17 cellular contexts compared by ENCODE assay signal in genomic region chr2:24947758-24948157, GRCh38. TPM values are rescaled to one million over a fixed set of nuclear protein-coding genes. Genes with fewer than 3 reads are reported as not detected.
DNase-seq lines count a peak whose midpoint lies in the region; ATAC-seq and TF ChIP-seq lines count a peak whose summit lies in the region.
"Had no signal": no experiment of that assay in that cellular context is flagged by ENCODE, and none has a peak within 500 bp of the region (broad histone marks: within the 10 kb centered on the region; RNA-seq: fewer than 3 reads in every experiment).

No MANE protein-coding gene starts in this region.

- TF ChIP-seq CTCF in left ventricle myocardium inferior (IDR thresholded peaks at IDR 0.05; ENCODE audit: borderline replicate concordance) (no peak), heart right ventricle (IDR thresholded peaks at IDR 0.05) (no peak), WERI-Rb-1 (IDR thresholded peaks at IDR 0.05; ENCODE audit: low read depth, low read length) (no peak), dorsolateral prefrontal cortex (IDR thresholded peaks at IDR 0.05 in 54 of 56, conservative IDR thresholded peaks at IDR 0.05 in 2 of 56; ENCODE audit: low read depth in 1 of 56, partially characterized antibody in 56 of 56) (no peak)

- ATAC-seq in heart right ventricle: no peak
- no peak for ATAC-seq in stimulated activated effector memory CD8-positive, alpha-beta T cell treated with anti-CD3 and anti-CD28 coated beads, Interleukin-12 subunit alpha, Interleukin-12 subunit beta, amount 100 ng/mL, for 72 hours

- H3K9me3 ChIP-seq in left ventricle myocardium inferior (replicated peaks) (no peaks in the 10 kb centered on the region), heart right ventricle (no peaks in the 10 kb centered on the region), WERI-Rb-1 (ENCODE audit: severe bottlenecking) (no peaks in the 10 kb centered on the region)
- H3K9me3 ChIP-seq: BLaER1 treated with 17β-estradiol and CSF1 and Interleukin-3, amounts not matched to agents 10 nM and 100 nM had no signal

- H3K27me3 ChIP-seq in left ventricle myocardium inferior (ENCODE audit: low read depth): no peaks in the 10 kb centered on the region
- H3K27me3 ChIP-seq in heart right ventricle: no peaks in the 10 kb centered on the region
- H3K27me3 ChIP-seq in WERI-Rb-1 (ENCODE audit: insufficient read depth, low read depth, severe bottlenecking): no peaks in the 10 kb centered on the region
- no peaks in the 10 kb centered on the region for H3K27me3 ChIP-seq in dorsolateral prefrontal cortex
- H3K27me3 ChIP-seq: BLaER1 treated with 17β-estradiol and CSF1 and Interleukin-3, amounts not matched to agents 10 nM and 100 nM had no signal

- peak overlapping the region; percentile 3 for H3K27ac Mint-ChIP-seq in stimulated activated effector memory CD8-positive, alpha-beta T cell treated with anti-CD3 and anti-CD28 coated beads, Interleukin-12 subunit alpha, Interleukin-12 subunit beta, amount 100 ng/mL, for 72 hours

- H3K9me3 Mint-ChIP-seq in stimulated activated effector memory CD8-positive, alpha-beta T cell treated with anti-CD3 and anti-CD28 coated beads, Interleukin-12 subunit alpha, Interleukin-12 subunit beta, amount 100 ng/mL, for 72 hours: no peaks in the 10 kb centered on the region
- H3K9me3 Mint-ChIP-seq: CD4-positive, CD25-positive, alpha-beta regulatory T cell had no signal

- DNase-seq in left ventricle myocardium inferior (no peak), heart right ventricle (no peak), WERI-Rb-1 (no peak), dorsolateral prefrontal cortex (no peak), AG20443 (ENCODE audit: low spot score) (no peak), pons (ENCODE audit: low spot score) (no peak), occipital lobe (lab: John Stamatoyannopoulos, UW) (no peak)
- DNase-seq in stimulated activated effector memory CD8-positive, alpha-beta T cell treated with anti-CD3 and anti-CD28 coated beads, Interleukin-12 subunit alpha, Interleukin-12 subunit beta, amount 100 ng/mL, for 72 hours (ENCODE audit: low spot score in 2 of 2): no peak
- DNase-seq: 8988T; CD4-positive, CD25-positive, alpha-beta regulatory T cell; DMS153; DMS79 treated with DMSO at 0.1 percent for 48 hours; EL; GDM1; HCEC 1CT had no signal

- peaks cover 56% of the 10 kb centered on the region for H3K36me3 ChIP-seq in left ventricle myocardium inferior
- peaks cover 0 to 91% (median 38%) of the 10 kb centered on the region in 9 donors for H3K36me3 ChIP-seq in heart right ventricle
- H3K36me3 ChIP-seq in WERI-Rb-1: peaks cover 18% of the 10 kb centered on the region

- no peaks in the 10 kb centered on the region for H3K4me1 Mint-ChIP-seq in stimulated activated effector memory CD8-positive, alpha-beta T cell treated with anti-CD3 and anti-CD28 coated beads, Interleukin-12 subunit alpha, Interleukin-12 subunit beta, amount 100 ng/mL, for 72 hours

- H3K4me3 Mint-ChIP-seq in stimulated activated effector memory CD8-positive, alpha-beta T cell treated with anti-CD3 and anti-CD28 coated beads, Interleukin-12 subunit alpha, Interleukin-12 subunit beta, amount 100 ng/mL, for 72 hours: no peak overlapping the region
- H3K4me3 Mint-ChIP-seq: CD4-positive, CD25-positive, alpha-beta regulatory T cell had no signal

- intact Hi-C loops in left ventricle myocardium inferior (cut with micrococcal nuclease) (no loop called here), heart right ventricle (cut with DNase I) (no loop called here), dorsolateral prefrontal cortex (cut with DNase I) (no loop called here)

- H3K4me3 ChIP-seq in left ventricle myocardium inferior: no peak overlapping the region
- H3K4me3 ChIP-seq in heart right ventricle: no peak overlapping the region
- no peak overlapping the region for H3K4me3 ChIP-seq in WERI-Rb-1 (ENCODE audit: low read depth, low read length)
- no peak overlapping the region for H3K4me3 ChIP-seq in dorsolateral prefrontal cortex
- H3K4me3 ChIP-seq: BLaER1 treated with 17β-estradiol and CSF1 and Interleukin-3, amounts not matched to agents 10 nM and 100 nM had no signal

- H3K27ac ChIP-seq in left ventricle myocardium inferior (replicated peaks): peak overlapping the region; percentile 21
- no peak overlapping the region for H3K27ac ChIP-seq in heart right ventricle
- peak overlapping the region; percentile 25; the same call in 1 of the 2 replicates for H3K27ac ChIP-seq in WERI-Rb-1
- peak overlapping the region in 39 of 59 donors; percentile 5 to 66 (median 43) for H3K27ac ChIP-seq in dorsolateral prefrontal cortex
- H3K27ac ChIP-seq: BLaER1 treated with 17β-estradiol and CSF1 and Interleukin-3, amounts not matched to agents 10 nM and 100 nM; HL-60 had no signal

- H3K4me1 ChIP-seq in left ventricle myocardium inferior: peaks cover 13% of the 10 kb centered on the region
- peaks cover 0 to 10% (median 0%) of the 10 kb centered on the region in 9 donors for H3K4me1 ChIP-seq in heart right ventricle

- peaks cover 59% of the 10 kb centered on the region for H3K36me3 Mint-ChIP-seq in stimulated activated effector memory CD8-positive, alpha-beta T cell treated with anti-CD3 and anti-CD28 coated beads, Interleukin-12 subunit alpha, Interleukin-12 subunit beta, amount 100 ng/mL, for 72 hours

RNA-seq across cellular contexts. Expression of gene DNAJC27, which starts 24.0 kb away (rescaled TPM):
- 10.1 TPM for total RNA-seq in left ventricle myocardium inferior
- total RNA-seq in heart right ventricle: 10 to 100 TPM in 6 of 10 donors, 1 to 10 TPM in 4; 7.2 to 13.1 (median 10.5) TPM
- 1 to 10 TPM; 2.8 to 4.3 TPM for polyA plus RNA-seq in heart right ventricle
- total RNA-seq in dorsolateral prefrontal cortex: 10 to 100 TPM; 10.6 to 31.2 (median 20.7) TPM
- total RNA-seq in occipital lobe: 14.3 TPM

RNA-seq across cellular contexts. Expression of gene ADCY3, which starts 27.7 kb away (rescaled TPM):
- total RNA-seq in left ventricle myocardium inferior: 12.8 TPM
- 10 to 100 TPM in 5 of 10 donors, 1 to 10 TPM in 5; 5.3 to 50.8 (median 10.5) TPM for total RNA-seq in heart right ventricle
- 10 to 100 TPM; 16.4 to 19.5 TPM for polyA plus RNA-seq in heart right ventricle
- 100 to 1,000 TPM in 39 of 120 experiments, 10 to 100 TPM in 81; 67.4 to 150 (median 95.0) TPM for total RNA-seq in dorsolateral prefrontal cortex
- 22.5 TPM for total RNA-seq in occipital lobe

Comparison
In these comparisons a context has a peak if more than half of its experiments do, and no peak if none do; other contexts are left out.
1. H3K27ac ChIP-seq: peak in left ventricle myocardium inferior (single experiment), WERI-Rb-1 (single experiment) and dorsolateral prefrontal cortex (39 of 59); none in heart right ventricle (0 of 10).